In the genomic region with DNA sequence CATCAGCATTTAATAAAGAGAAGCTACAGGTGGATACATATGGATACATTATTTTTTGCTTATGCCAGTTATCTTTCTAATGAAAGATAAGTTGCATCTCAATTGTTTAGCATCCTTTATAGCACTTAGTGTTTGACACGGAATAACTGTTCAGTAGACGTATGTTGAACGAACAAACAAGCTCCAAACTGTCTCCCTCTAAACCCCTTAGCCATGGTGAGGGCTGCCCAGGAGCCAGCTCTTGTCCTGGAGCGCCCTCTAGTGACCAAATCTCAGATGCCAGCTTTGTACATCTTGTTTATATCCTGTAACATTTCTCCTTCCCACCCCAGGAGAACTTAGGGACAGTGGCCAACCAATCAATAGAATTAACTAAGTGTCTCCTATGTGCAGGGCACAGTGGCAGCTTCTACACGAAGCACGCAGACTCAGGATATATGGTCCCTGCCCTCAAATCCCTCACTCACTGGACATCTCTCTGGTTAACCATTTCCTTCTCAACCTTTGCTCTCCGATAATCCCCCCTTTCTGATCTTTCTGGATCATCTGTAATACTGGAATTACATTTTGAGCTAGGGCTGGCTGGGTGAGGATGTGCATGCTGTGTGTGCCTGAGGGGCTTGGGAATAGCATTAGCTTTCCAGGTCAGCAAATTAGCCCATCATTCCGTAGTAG, we compare ENCODE assay signal across 8 cellular contexts.
A peak's percentile ranks its signal among the peaks of the same experiment; 100 is the strongest.
DNase-seq lines count a peak whose midpoint lies in the region; ATAC-seq, FAIRE-seq and TF ChIP-seq lines count a peak whose summit lies in the region.

No MANE protein-coding gene starts in this region.

- H3K9me3 Mint-ChIP-seq in activated T-cell treated with anti-CD3 and anti-CD28 coated beads, Interleukin-2, amount 50 U/mL, for 24 hours, result no peaks in the 10 kb centered on the region

- TF ChIP-seq CTCF in GM06990 (IDR thresholded peaks at IDR 0.05; ENCODE audit: insufficient read depth, low read length, poor library complexity, severe bottlenecking), result peak; percentile 86

- H3K27ac Mint-ChIP-seq in activated T-cell treated with anti-CD3 and anti-CD28 coated beads, Interleukin-2, amount 50 U/mL, for 24 hours, result no peak overlapping the region

- peak; percentile 45 for FAIRE-seq in RCC 7860 (lab: Jason Lieb, UNC)

- no peak overlapping the region for H3K4me3 ChIP-seq in GM06990 (replicated peaks; ENCODE audit: low read depth, low read length)

- no peaks in the 10 kb centered on the region for H3K36me3 ChIP-seq in GM06990 (ENCODE audit: control insufficient read depth, insufficient read depth, low read length)

- DNase-seq in GM06990 (ENCODE audit: extremely low read depth, insufficient read length) (no peak), LoVo (ENCODE audit: low spot score) (peak; percentile 79), RCC 7860 (ENCODE audit: low spot score) (peak; percentile 55), fibroblast of peridontal ligament (ENCODE audit: extremely low read depth) (peak; percentile 78), non-pigmented ciliary epithelial cell (ENCODE audit: low read depth) (peak; percentile 34), substantia nigra (lab: John Stamatoyannopoulos, UW) (peak in 42 of 49 donors; percentile 6 to 89 (median 56))
- DNase-seq in activated T-cell treated with anti-CD3 and anti-CD28 coated beads, Interleukin-2, amount 50 U/mL, for 24 hours, result peak; percentile 78

- H3K27me3 ChIP-seq in GM06990 (replicated peaks; ENCODE audit: control insufficient read depth, insufficient read depth, low read length), result no peaks in the 10 kb centered on the region; the same call in 1 of the 2 replicates

- H3K4me1 Mint-ChIP-seq in activated T-cell treated with anti-CD3 and anti-CD28 coated beads, Interleukin-2, amount 50 U/mL, for 24 hours (ENCODE audit: low read depth), result no peaks in the 10 kb centered on the region

- ATAC-seq in HG03571 (IDR thresholded peaks at IDR 0.05; ENCODE audit: unreplicated experiment), result no peak

- H3K27me3 Mint-ChIP-seq in activated T-cell treated with anti-CD3 and anti-CD28 coated beads, Interleukin-2, amount 50 U/mL, for 24 hours, result no peaks in the 10 kb centered on the region

- no peak overlapping the region for H3K27ac ChIP-seq in substantia nigra (ENCODE audit: low read depth, low read length, poor library complexity, severe bottlenecking)

- H3K4me3 Mint-ChIP-seq in activated T-cell treated with anti-CD3 and anti-CD28 coated beads, Interleukin-2, amount 50 U/mL, for 24 hours, result no peak overlapping the region

- H3K36me3 Mint-ChIP-seq in activated T-cell treated with anti-CD3 and anti-CD28 coated beads, Interleukin-2, amount 50 U/mL, for 24 hours (ENCODE audit: low read depth), result no peaks in the 10 kb centered on the region
